ENCODE assay signal across 8 cellular contexts in genomic region chr16:70653809-70654771, GRCh38. TPM values are rescaled to one million over a fixed set of nuclear protein-coding genes. Genes with fewer than 3 reads are reported as not detected.
DNase-seq lines count a peak whose midpoint lies in the region; ATAC-seq and TF ChIP-seq lines count a peak whose summit lies in the region.

No MANE protein-coding gene starts in this region.

- H3K36me3 Mint-ChIP-seq in IgD-negative memory B cell = no peaks in the 10 kb centered on the region
- no peaks in the 10 kb centered on the region for H3K36me3 Mint-ChIP-seq in natural killer cell
- no peaks in the 10 kb centered on the region for H3K36me3 Mint-ChIP-seq in stimulated activated memory B cell treated with anti-CD40 and anti-IgM and Interleukin-4, amounts not matched to agents 10 μg/mL and 1 μg/mL and 100 μg/mL, for 72 hours

- intact Hi-C loops in natural killer cell (cut with micrococcal nuclease) = loop anchor here (5.0 to 10.0 kb wide), 3 partner anchors 282 to 949 kb away; no protein-coding TSS in a partner anchor

- no peaks in the 10 kb centered on the region for H3K79me2 ChIP-seq in fibroblast of lung (ENCODE audit: control insufficient read depth, insufficient read depth, low read length)

- H3K4me1 Mint-ChIP-seq in IgD-negative memory B cell (peaks cover 0 to 5% (median 4%) of the 10 kb centered on the region in 3 donors), natural killer cell (peaks cover 5 to 6% of the 10 kb centered on the region in 2 donors)
- H3K4me1 Mint-ChIP-seq in stimulated activated memory B cell treated with anti-CD40 and anti-IgM and Interleukin-4, amounts not matched to agents 10 μg/mL and 1 μg/mL and 100 μg/mL, for 72 hours = peaks cover 7% of the 10 kb centered on the region

- H2AFZ ChIP-seq in fibroblast of lung (ENCODE audit: low read length) = peak overlapping the region; percentile 88

- H3K9me3 Mint-ChIP-seq in IgD-negative memory B cell (no peaks in the 10 kb centered on the region), natural killer cell (no peaks in the 10 kb centered on the region)
- H3K9me3 Mint-ChIP-seq in stimulated activated memory B cell treated with anti-CD40 and anti-IgM and Interleukin-4, amounts not matched to agents 10 μg/mL and 1 μg/mL and 100 μg/mL, for 72 hours = no peaks in the 10 kb centered on the region

- H3K27me3 Mint-ChIP-seq in IgD-negative memory B cell = peaks cover 3% of the 10 kb centered on the region
- peaks cover 0 to 6% of the 10 kb centered on the region in 2 donors for H3K27me3 Mint-ChIP-seq in natural killer cell (ENCODE audit: low read depth in 2 of 2)
- no peaks in the 10 kb centered on the region for H3K27me3 Mint-ChIP-seq in stimulated activated memory B cell treated with anti-CD40 and anti-IgM and Interleukin-4, amounts not matched to agents 10 μg/mL and 1 μg/mL and 100 μg/mL, for 72 hours

- H3K4me1 ChIP-seq in Peyer's patch (peaks cover 0 to 8% (median 2%) of the 10 kb centered on the region in 4 donors), fibroblast of lung (ENCODE audit: control insufficient read depth, extremely low read depth, insufficient read depth, low read length) (peaks cover 5% of the 10 kb centered on the region)

- H3K27me3 ChIP-seq in Peyer's patch = no peaks in the 10 kb centered on the region
- H3K27me3 ChIP-seq in fibroblast of lung (ENCODE audit: control insufficient read depth, insufficient read depth, low read length) = no peaks in the 10 kb centered on the region

- no peak overlapping the region for H3K9ac ChIP-seq in fibroblast of lung (ENCODE audit: insufficient read depth, low read length)

- no peaks in the 10 kb centered on the region for H4K20me1 ChIP-seq in fibroblast of lung (ENCODE audit: control insufficient read depth, extremely low read depth, insufficient read depth, low read length)

- H3K4me2 ChIP-seq in fibroblast of lung (ENCODE audit: extremely low read depth, insufficient read depth, low read length) = peak overlapping the region; percentile 83

- H3K4me3 ChIP-seq in Peyer's patch (peak overlapping the region in 2 of 4 donors; percentile 13 to 29), fibroblast of lung (replicated peaks in 1 of 4; ENCODE audit: control extremely low read depth in 1 of 4, insufficient read depth in 1 of 4, low read depth in 3 of 4, low read length in 4 of 4) (peak overlapping the region in 3 of 4 experiments; percentile 16 to 51 (median 38))

- H3K27ac Mint-ChIP-seq in IgD-negative memory B cell = no peak overlapping the region
- H3K27ac Mint-ChIP-seq in natural killer cell = no peak overlapping the region
- peak overlapping the region; percentile 36 for H3K27ac Mint-ChIP-seq in stimulated activated memory B cell treated with anti-CD40 and anti-IgM and Interleukin-4, amounts not matched to agents 10 μg/mL and 1 μg/mL and 100 μg/mL, for 72 hours

- TF ChIP-seq CTCF in Peyer's patch (IDR thresholded peaks at IDR 0.05) (peak; percentile 77 to 97 (median 93)), fibroblast of lung (conservative IDR thresholded peaks at IDR 0.05 in 1 of 2, IDR thresholded peaks at IDR 0.05 in 1 of 2; ENCODE audit: low read depth in 1 of 2, low read length in 2 of 2) (peak; percentile 84 to 87), natural killer cell (IDR thresholded peaks at IDR 0.05) (peak; percentile 87)

- ATAC-seq in natural killer cell = peak; percentile 81 to 86 (median 83)
- ATAC-seq in stimulated activated memory B cell treated with anti-CD40 and anti-IgM and Interleukin-4, amounts not matched to agents 10 μg/mL and 1 μg/mL and 100 μg/mL, for 72 hours = peak; percentile 57

- no peak for TF ChIP-seq POLR2A in Peyer's patch (IDR thresholded peaks at IDR 0.05)

- H3K9me3 ChIP-seq in Peyer's patch = no peaks in the 10 kb centered on the region
- H3K9me3 ChIP-seq in fibroblast of lung (ENCODE audit: control insufficient read depth, insufficient read depth, low read depth, low read length) = no peaks in the 10 kb centered on the region

- no peaks in the 10 kb centered on the region for H3K36me3 ChIP-seq in Peyer's patch
- H3K36me3 ChIP-seq in fibroblast of lung (ENCODE audit: control insufficient read depth, insufficient read depth, low read length) = no peaks in the 10 kb centered on the region

- peak; percentile 7 for DNase-seq in GDM1 (lab: John Stamatoyannopoulos, UW)
- peak; percentile 66 to 91 (median 83) for DNase-seq in Peyer's patch
- peak; percentile 92 to 96 for DNase-seq in activated T-cell treated with anti-CD3 and anti-CD28 coated beads, Interleukin-2, amount 50 U/mL, for 48 hours
- peak; percentile 70 to 87 for DNase-seq in fibroblast of lung (ENCODE audit: low read depth in 2 of 2)
- peak; percentile 71 for DNase-seq in natural killer cell
- DNase-seq in cortex of kidney (lab: John Stamatoyannopoulos, UW) = no peak

- peak overlapping the region in 3 of 4 donors; percentile 60 to 87 (median 86) for H3K4me3 Mint-ChIP-seq in IgD-negative memory B cell
- H3K4me3 Mint-ChIP-seq in natural killer cell = peak overlapping the region; percentile 41
- peak overlapping the region; percentile 56 for H3K4me3 Mint-ChIP-seq in stimulated activated memory B cell treated with anti-CD40 and anti-IgM and Interleukin-4, amounts not matched to agents 10 μg/mL and 1 μg/mL and 100 μg/mL, for 72 hours

- H3K27ac ChIP-seq in Peyer's patch (no peak overlapping the region), fibroblast of lung (ENCODE audit: insufficient read depth, low read length) (no peak overlapping the region)

RNA-seq across cellular contexts. Expression of gene IL34, which starts 7.7 kb away (rescaled TPM):
- polyA plus RNA-seq in IgD-negative memory B cell = not detected
- total RNA-seq in Peyer's patch = 10 to 100 TPM in 1 of 4 donors, 1 to 10 TPM in 3; 1.6 to 23.1 (median 2.6) TPM
- total RNA-seq in fibroblast of lung = 5.1 and 5.4 TPM in 2 replicates
- 0.45 and 0.70 TPM in 2 replicates for polyA plus RNA-seq in fibroblast of lung
- polyA plus RNA-seq in fibroblast of lung (2012) = 0.81 and 1.0 TPM in 2 replicates
- polyA minus RNA-seq in fibroblast of lung (ENCODE audit: low replicate concordance) = 0.94 and 2.4 TPM in 2 replicates
- under 1 TPM in 2 of 3 donors, not detected in 1; 0.48 to 0.54 TPM for total RNA-seq in natural killer cell

RNA-seq across cellular contexts. Expression of gene MTSS2, which starts 31.8 kb away (rescaled TPM):
- 0.06 TPM for polyA plus RNA-seq in IgD-negative memory B cell
- total RNA-seq in Peyer's patch = 100 to 1,000 TPM in 1 of 4 donors, 10 to 100 TPM in 3; 12.1 to 115 (median 30.4) TPM
- total RNA-seq in fibroblast of lung = 81.7 and 126 TPM in 2 replicates
- polyA plus RNA-seq in fibroblast of lung = 90.4 and 131 TPM in 2 replicates
- 128 and 258 TPM in 2 replicates for polyA plus RNA-seq in fibroblast of lung (2012)
- polyA minus RNA-seq in fibroblast of lung (ENCODE audit: low replicate concordance) = 86.5 and 259 TPM in 2 replicates
- 1 to 10 TPM; 3.8 to 8.8 (median 4.4) TPM for total RNA-seq in natural killer cell
